In the genomic region with DNA sequence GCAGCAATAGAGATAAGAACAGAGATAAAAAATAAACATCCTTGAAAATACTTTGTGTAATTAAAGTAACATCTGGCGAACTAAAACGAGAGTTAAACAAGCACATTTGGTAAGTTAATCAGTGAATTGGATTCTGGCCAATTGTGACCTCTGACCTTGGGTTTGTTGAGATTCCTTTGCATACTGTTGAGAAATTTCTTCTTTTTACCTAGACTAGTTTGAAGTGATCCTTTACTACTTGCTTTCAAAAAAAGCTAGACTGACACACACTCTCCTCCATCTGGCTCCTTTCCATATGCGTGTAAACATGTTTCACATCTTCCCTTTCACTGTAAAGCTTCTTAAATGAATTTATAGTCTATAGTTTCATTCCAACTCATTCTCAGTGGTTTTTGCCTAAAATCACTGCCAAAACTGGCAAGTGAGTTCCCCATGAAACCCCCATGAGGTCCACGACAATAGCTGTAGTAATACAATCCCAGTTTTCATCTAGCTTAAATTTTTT, we compare ENCODE assay signal across 13 cellular contexts. TPM values are rescaled to one million over a fixed set of nuclear protein-coding genes. Genes with fewer than 3 reads are reported as not detected.
DNase-seq lines count a peak whose midpoint lies in the region; ATAC-seq, FAIRE-seq and TF ChIP-seq lines count a peak whose summit lies in the region.
"Had no signal": no experiment of that assay in that cellular context is flagged by ENCODE, and none has a peak within 500 bp of the region (broad histone marks: within the 10 kb centered on the region; RNA-seq: fewer than 3 reads in every experiment).

No MANE protein-coding gene starts in this region.

- H3K4me3 ChIP-seq in AG10803 (ENCODE audit: low read length) (no peak overlapping the region), GM12878 (no peak overlapping the region), small intestine (ENCODE audit: low read depth in 1 of 2, low read length in 2 of 2) (no peak overlapping the region)
- H3K4me3 ChIP-seq: HAP-1 had no signal

- intact Hi-C loops in GM12878 (cut with micrococcal nuclease; ENCODE audit: unreplicated experiment) = loop anchor here (1.0 to 5.0 kb wide), 2 partner anchors 17 to 39 kb away; a partner anchor contains a TSS

- no peaks in the 10 kb centered on the region for H3K79me2 ChIP-seq in GM12878 (ENCODE audit: control insufficient read depth, insufficient read depth, low read length)

- RAD21 ChIA-PET in GM12878 (lab: Charles Lee; ENCODE audit: unreplicated experiment) = interaction anchor here (0.6 to 1.9 kb wide), 6 partner anchors 10 to 54 kb away, joined by 3 to 10 read pairs (median 5); a partner anchor contains a TSS

- H3K9me3 ChIP-seq in GM12878 (replicated peaks; ENCODE audit: control insufficient read depth, insufficient read depth, low read length) (peaks cover 26% of the 10 kb centered on the region), small intestine (ENCODE audit: control insufficient read depth, low read depth) (no peaks in the 10 kb centered on the region)
- H3K9me3 ChIP-seq: HAP-1 had no signal

- in situ Hi-C loops in GM12878 (cut with MboI) = no loop called here

- CTCF ChIA-PET in GM12878 (lab: Yijun Ruan, JAX) = interaction anchor here (1.4 kb wide), 1 partner anchor 17 kb away, joined by 5 read pairs; no protein-coding TSS in a partner anchor

- peak overlapping the region; percentile 13; the same call in 1 of the 2 replicates for H2AFZ ChIP-seq in GM12878 (ENCODE audit: control insufficient read depth, low read depth, low read length)

- no peak for FAIRE-seq in GM12878 (lab: Jason Lieb, UNC)
- FAIRE-seq in small intestine (lab: Jason Lieb, UNC) = no peak
- FAIRE-seq in H54 (lab: Jason Lieb, UNC) = no peak

- DNase-seq in AG10803 (ENCODE audit: low read depth) (peak; percentile 25), GM12878 (ENCODE audit: low read depth, low spot score) (peak; percentile 39), small intestine (no peak), HuH-7 (ENCODE audit: low spot score) (no peak), H54 (ENCODE audit: insufficient read length, low spot score) (no peak)
- DNase-seq in activated naive CD4-positive, alpha-beta T cell treated with anti-CD3 and anti-CD28 coated beads, Interleukin-2, amount 50 U/mL, for 16 hours = no peak
- DNase-seq: AML-193; foreskin keratinocyte; NCI-H1092; stimulated activated CD4-positive, alpha-beta T cell treated with anti-CD3 and anti-CD28 coated beads, Interleukin-12 subunit alpha, Interleukin-12 subunit beta, amount 100 ng/mL, for 4 hours had no signal

- H3K4me2 ChIP-seq in GM12878 (ENCODE audit: control insufficient read depth, insufficient read depth) = no peak overlapping the region; the same call in 1 of the 2 replicates

- TF ChIP-seq RAD21 in GM12878 (IDR thresholded peaks at IDR 0.05; ENCODE audit: insufficient read depth, low read depth, low read length) = no peak

- H3K27me3 ChIP-seq in GM12878 (replicated peaks in 1 of 2; ENCODE audit: control insufficient read depth in 2 of 2, insufficient read depth in 2 of 2, low read length in 1 of 2) (no peaks in the 10 kb centered on the region), small intestine (ENCODE audit: control insufficient read depth in 2 of 2, insufficient read depth in 2 of 2, low read length in 2 of 2) (no peaks in the 10 kb centered on the region)
- H3K27me3 ChIP-seq: foreskin keratinocyte had no signal

- SMC1A ChIA-PET in GM12878 (lab: Charles Lee; ENCODE audit: uncharacterized antibody, unreplicated experiment) = interaction anchor here (0.6 to 3.7 kb wide), 7 partner anchors 10 to 115 kb away, joined by 3 to 23 read pairs (median 3); a partner anchor contains a TSS

- H3K9ac ChIP-seq in GM12878 (ENCODE audit: control insufficient read depth, insufficient read depth, low read length) = no peak overlapping the region

- no TSS peak for BruUV-seq in GM12878 (replicated peaks; lab: Mats Ljungman, UMichigan)

- H3K4me1 ChIP-seq in GM12878 (ENCODE audit: control insufficient read depth, insufficient read depth, low read length) (no peaks in the 10 kb centered on the region), small intestine (ENCODE audit: control insufficient read depth in 2 of 2, insufficient read depth in 1 of 2, low read depth in 1 of 2, low read length in 1 of 2) (no peaks in the 10 kb centered on the region)
- H3K4me1 ChIP-seq: foreskin keratinocyte, HAP-1 had no signal

- 47% methylated on average over 4 of the region's 4 CpGs for WGBS in GM12878 (ENCODE audit: insufficient coverage, insufficient replicate concordance, low lambda C conversion rate, missing lambda C conversion rate)
- 45 to 51% (median 49%) methylated on average over 4 of the region's 4 CpGs for WGBS in small intestine, 3 donors

- TF ChIP-seq CTCF in AG10803 (conservative IDR thresholded peaks at IDR 0.05; ENCODE audit: low read length) = no peak
- TF ChIP-seq CTCF in GM12878 (IDR thresholded peaks at IDR 0.05 in 2 of 3, conservative IDR thresholded peaks at IDR 0.05 in 1 of 3; ENCODE audit: control insufficient read depth in 2 of 3, extremely low read depth in 1 of 3, insufficient read depth in 1 of 3, low read depth in 3 of 3, low read length in 3 of 3) = no peak

- peak overlapping the region; percentile 35; the same call in 1 of the 2 replicates for H3K27ac ChIP-seq in GM12878 (ENCODE audit: control insufficient read depth, insufficient read depth)
- no peak overlapping the region for H3K27ac ChIP-seq in small intestine (ENCODE audit: low read depth in 1 of 2, low read length in 1 of 2)
- H3K27ac ChIP-seq: foreskin keratinocyte had no signal

- no peaks in the 10 kb centered on the region for H3K36me3 ChIP-seq in GM12878 (ENCODE audit: control insufficient read depth in 2 of 2, insufficient read depth in 2 of 2, low read length in 1 of 2)
- no peaks in the 10 kb centered on the region for H3K36me3 ChIP-seq in small intestine (ENCODE audit: control insufficient read depth in 2 of 2, insufficient read depth in 2 of 2, low read length in 2 of 2)
- H3K36me3 ChIP-seq: HAP-1 had no signal

- POLR2A ChIA-PET in GM12878 (lab: Charles Lee) = interaction anchor here (1.9 kb wide), 1 partner anchor 16 kb away, joined by 9 read pairs; a partner anchor contains a TSS

- no peak for TF ChIP-seq EP300 in GM12878 (IDR thresholded peaks at IDR 0.05; ENCODE audit: borderline replicate concordance in 1 of 2, control insufficient read depth in 1 of 2, low read depth in 2 of 2, low read length in 2 of 2)

- H4K20me1 ChIP-seq in GM12878 (ENCODE audit: control insufficient read depth, insufficient read depth) = no peaks in the 10 kb centered on the region

- no peak for TF ChIP-seq POLR2A in GM12878 (IDR thresholded peaks at IDR 0.05; ENCODE audit: low read depth, low read length)
- TF ChIP-seq POLR2A in H54 (IDR thresholded peaks at IDR 0.05; ENCODE audit: low read depth, low read length) = no peak

- peak; percentile 45 for ATAC-seq in GM18873 (IDR thresholded peaks at IDR 0.05; ENCODE audit: low FRiP score, unreplicated experiment)
- ATAC-seq in HG02884 (IDR thresholded peaks at IDR 0.05; ENCODE audit: unreplicated experiment) = peak; percentile 78
- ATAC-seq in GM12878 = peak; percentile 73
- ATAC-seq: foreskin keratinocyte had no signal

TF ChIP-seq in GM12878, 131 proteins besides CTCF, POLR2A, EP300 and RAD21 (continues in another document):
- TF ChIP-seq GATAD2B (conservative IDR thresholded peaks at IDR 0.05; ENCODE audit: low read depth) = no peak
- TF ChIP-seq, protein P1, sequence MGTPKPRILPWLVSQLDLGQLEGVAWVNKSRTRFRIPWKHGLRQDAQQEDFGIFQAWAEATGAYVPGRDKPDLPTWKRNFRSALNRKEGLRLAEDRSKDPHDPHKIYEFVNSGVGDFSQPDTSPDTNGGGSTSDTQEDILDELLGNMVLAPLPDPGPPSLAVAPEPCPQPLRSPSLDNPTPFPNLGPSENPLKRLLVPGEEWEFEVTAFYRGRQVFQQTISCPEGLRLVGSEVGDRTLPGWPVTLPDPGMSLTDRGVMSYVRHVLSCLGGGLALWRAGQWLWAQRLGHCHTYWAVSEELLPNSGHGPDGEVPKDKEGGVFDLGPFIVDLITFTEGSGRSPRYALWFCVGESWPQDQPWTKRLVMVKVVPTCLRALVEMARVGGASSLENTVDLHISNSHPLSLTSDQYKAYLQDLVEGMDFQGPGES (IDR thresholded peaks at IDR 0.05) = no peak
- 0 out of 4 replicates have a peak, but pooled peaks of 1 of the 2 experiments have one; percentile 37 for TF ChIP-seq ETV6 (conservative IDR thresholded peaks at IDR 0.05 in 1 of 2, IDR thresholded peaks at IDR 0.05 in 1 of 2; ENCODE audit: borderline replicate concordance in 1 of 2, low read depth in 1 of 2)
- TF ChIP-seq NR2C1 (IDR thresholded peaks at IDR 0.05) = peak; percentile 63
- TF ChIP-seq, protein P2, sequence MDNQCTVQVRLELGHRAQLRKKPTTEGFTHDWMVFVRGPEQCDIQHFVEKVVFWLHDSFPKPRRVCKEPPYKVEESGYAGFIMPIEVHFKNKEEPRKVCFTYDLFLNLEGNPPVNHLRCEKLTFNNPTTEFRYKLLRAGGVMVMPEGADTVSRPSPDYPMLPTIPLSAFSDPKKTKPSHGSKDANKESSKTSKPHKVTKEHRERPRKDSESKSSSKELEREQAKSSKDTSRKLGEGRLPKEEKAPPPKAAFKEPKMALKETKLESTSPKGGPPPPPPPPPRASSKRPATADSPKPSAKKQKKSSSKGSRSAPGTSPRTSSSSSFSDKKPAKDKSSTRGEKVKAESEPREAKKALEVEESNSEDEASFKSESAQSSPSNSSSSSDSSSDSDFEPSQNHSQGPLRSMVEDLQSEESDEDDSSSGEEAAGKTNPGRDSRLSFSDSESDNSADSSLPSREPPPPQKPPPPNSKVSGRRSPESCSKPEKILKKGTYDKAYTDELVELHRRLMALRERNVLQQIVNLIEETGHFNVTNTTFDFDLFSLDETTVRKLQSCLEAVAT (IDR thresholded peaks at IDR 0.05) = no peak
- 0 out of 2 replicates have a peak, but pooled peaks have one; percentile 17 for TF ChIP-seq IKZF1 (conservative IDR thresholded peaks at IDR 0.05)

RNA-seq across cellular contexts. Expression of a gene that starts 17.3 kb away (rescaled TPM):
- 223 and 227 TPM in 2 replicates for total RNA-seq in GM12878 (2013; cell fraction: nucleolus; rRNA removed)
- total RNA-seq in GM12878 (2014; rRNA removed) (32.4 and 36.5 TPM in 2 replicates), GM12878 (2014; rRNA removed; fragmentation: Illumina TruSeq; extraction: Trizol) (50.6 and 51.0 TPM in 2 replicates), GM12878 (2021) (42.4 and 43.1 TPM in 2 replicates)
- 32.0 TPM for polyA plus RNA-seq in GM12878 (2011; ENCODE audit: low read depth)
- polyA plus RNA-seq in GM12878 (2011; rRNA removed) (59.5 and 88.2 TPM in 2 replicates), GM12878 (2014; fragmentation: Illumina TruSeq; extraction: Trizol) (40.0 and 49.0 TPM in 2 replicates), GM12878 (2014; fragmentation: Nextera tagmentation; extraction: Ambion mirVana) (10 to 100 TPM; 21.4 to 21.8 TPM), GM12878 (2014; rRNA removed) (23.5 and 25.6 TPM in 2 replicates), GM12878 (2016; fragmentation: Nextera tagmentation; extraction: Ambion mirVana) (10 to 100 TPM; 58.0 to 62.2 TPM), small intestine (10 to 100 TPM in 1 of 3 donors, 1 to 10 TPM in 2; 8.9 to 14.3 (median 10.0) TPM)
- polyA plus RNA-seq in GM12878 (2011; cell fraction: cytosol; rRNA removed) = 21.0 and 27.0 TPM in 2 replicates
- polyA plus RNA-seq in GM12878 (2011; cell fraction: nucleus; rRNA removed) = 32.3 and 34.5 TPM in 2 replicates
- polyA plus RNA-seq in GM12878 (2012) = 35.4 and 54.7 TPM in 2 replicates
- 72.0 and 82.2 TPM in 2 replicates for polyA minus RNA-seq in GM12878 (2011; rRNA and poly(A)+ RNA removed)
- polyA minus RNA-seq in GM12878 (2011; cell fraction: cytosol; rRNA and poly(A)+ RNA removed) = 19.9 and 22.7 TPM in 2 replicates
- 87.9 and 109 TPM in 2 replicates for polyA minus RNA-seq in GM12878 (2011; cell fraction: nucleus; rRNA and poly(A)+ RNA removed)

Comparison
In these comparisons a context has a peak if more than half of its experiments do, and no peak if none do; other contexts are left out.
1. DNase-seq: peak in AG10803 (single experiment) and GM12878 (single experiment); none in small intestine (single experiment), HuH-7 (single experiment), activated naive CD4-positive, alpha-beta T cell treated with anti-CD3 and anti-CD28 coated beads, Interleukin-2, amount 50 U/mL, for 16 hours (single experiment) and H54 (single experiment).
2. Peak in every context shown above with its lines, with median percentiles within 50 percentile points of each other: ATAC-seq.